Comparison of ENCODE assay signal across 19 cellular contexts in the genomic region with DNA sequence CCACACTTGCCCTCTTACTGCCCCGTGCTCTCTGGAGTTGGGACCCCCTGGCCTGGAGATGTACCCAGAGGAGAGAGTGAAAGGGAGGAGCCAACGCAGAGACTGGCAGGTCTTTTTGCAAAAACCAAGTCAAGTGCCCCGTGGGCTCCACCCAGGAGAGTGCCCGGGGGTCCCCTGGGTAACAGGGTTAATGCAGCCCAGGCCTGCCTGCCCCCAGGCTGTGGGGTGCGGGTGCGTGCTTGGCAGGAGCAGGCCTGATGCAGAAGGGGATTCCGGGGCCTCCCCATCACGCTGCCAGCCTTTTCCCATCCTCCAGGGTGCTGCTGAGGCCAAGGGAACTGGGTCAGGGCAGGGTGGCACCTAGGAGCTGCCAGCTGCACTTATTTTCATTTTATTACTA.
"Had no signal": no experiment of that assay in that cellular context is flagged by ENCODE, and none has a peak within 500 bp of the region (broad histone marks: within the 10 kb centered on the region; RNA-seq: fewer than 3 reads in every experiment).

No MANE protein-coding gene starts in this region.

- DNase-seq: activated B cell treated with CpG ODN at 0.5 μM for 24 hours; activated CD4-positive, alpha-beta memory T cell treated with anti-CD3 and anti-CD28 coated beads for 36 hours; activated CD4-positive, alpha-beta T cell treated with anti-CD3 and anti-CD28 coated beads, Interleukin-2, amount 10 ng/mL, durations not matched to agents 7 days and 5 days; activated CD8-positive, alpha-beta memory T cell treated with anti-CD3 and anti-CD28 coated beads, Interleukin-2, amount 50 U/mL, for 4 hours; activated naive CD4-positive, alpha-beta T cell treated with anti-CD3 and anti-CD28 coated beads, Interleukin-2, amount 50 U/mL, for 16 hours; activated naive CD8-positive, alpha-beta T cell treated with anti-CD3 and anti-CD28 coated beads, Interleukin-2, amount 10 ng/mL, durations not matched to agents 7 days and 5 days; anterior cingulate cortex; caudate nucleus; NCI-H1092; NCI-H1417; NCI-H2029; NCI-H345; NCI-H510A; NCI-H69; SIG-M5; T-helper 17 cell; T-helper 9 cell had no signal

- H3K36me3 ChIP-seq: adrenal gland had no signal

- H3K27me3 ChIP-seq: adrenal gland had no signal

- H3K27ac Mint-ChIP-seq: activated B cell treated with CpG ODN at 0.5 μM for 24 hours; activated CD4-positive, alpha-beta memory T cell treated with anti-CD3 and anti-CD28 coated beads for 36 hours; activated CD4-positive, alpha-beta T cell treated with anti-CD3 and anti-CD28 coated beads, Interleukin-2, amount 10 ng/mL, durations not matched to agents 7 days and 5 days; activated naive CD8-positive, alpha-beta T cell treated with anti-CD3 and anti-CD28 coated beads, Interleukin-2, amount 10 ng/mL, durations not matched to agents 7 days and 5 days; T-helper 17 cell had no signal

- H3K4me1 ChIP-seq: adrenal gland had no signal

- H3K27me3 Mint-ChIP-seq: activated CD4-positive, alpha-beta T cell treated with anti-CD3 and anti-CD28 coated beads, Interleukin-2, amount 10 ng/mL, durations not matched to agents 7 days and 5 days had no signal

- H3K9me3 ChIP-seq: adrenal gland had no signal

- H3K4me1 Mint-ChIP-seq: activated B cell treated with CpG ODN at 0.5 μM for 24 hours; activated CD4-positive, alpha-beta T cell treated with anti-CD3 and anti-CD28 coated beads, Interleukin-2, amount 10 ng/mL, durations not matched to agents 7 days and 5 days; activated naive CD8-positive, alpha-beta T cell treated with anti-CD3 and anti-CD28 coated beads, Interleukin-2, amount 10 ng/mL, durations not matched to agents 7 days and 5 days; T-helper 17 cell had no signal

- ATAC-seq: T-helper 17 cell had no signal

- H3K36me3 Mint-ChIP-seq: activated CD4-positive, alpha-beta memory T cell treated with anti-CD3 and anti-CD28 coated beads for 36 hours; activated naive CD8-positive, alpha-beta T cell treated with anti-CD3 and anti-CD28 coated beads, Interleukin-2, amount 10 ng/mL, durations not matched to agents 7 days and 5 days had no signal

- H3K4me2 ChIP-seq: KMS-11 had no signal

- H3K4me3 ChIP-seq: adrenal gland had no signal

- H3K9me3 Mint-ChIP-seq: activated B cell treated with CpG ODN at 0.5 μM for 24 hours; activated CD4-positive, alpha-beta memory T cell treated with anti-CD3 and anti-CD28 coated beads for 36 hours; activated CD4-positive, alpha-beta T cell treated with anti-CD3 and anti-CD28 coated beads, Interleukin-2, amount 10 ng/mL, durations not matched to agents 7 days and 5 days; activated naive CD8-positive, alpha-beta T cell treated with anti-CD3 and anti-CD28 coated beads, Interleukin-2, amount 10 ng/mL, durations not matched to agents 7 days and 5 days had no signal

- H3K9ac ChIP-seq: KMS-11 had no signal

- H3K27ac ChIP-seq: KMS-11 had no signal

- H3K4me3 Mint-ChIP-seq: activated B cell treated with CpG ODN at 0.5 μM for 24 hours; activated CD4-positive, alpha-beta memory T cell treated with anti-CD3 and anti-CD28 coated beads for 36 hours; activated CD4-positive, alpha-beta T cell treated with anti-CD3 and anti-CD28 coated beads, Interleukin-2, amount 10 ng/mL, durations not matched to agents 7 days and 5 days; activated naive CD8-positive, alpha-beta T cell treated with anti-CD3 and anti-CD28 coated beads, Interleukin-2, amount 10 ng/mL, durations not matched to agents 7 days and 5 days; T-helper 17 cell had no signal
